Comparison of ENCODE assay signal across 10 cellular contexts in genomic region chr5:131671994-131672655, GRCh38. TPM values are rescaled to one million over a fixed set of nuclear protein-coding genes. Genes with fewer than 3 reads are reported as not detected.
A peak's percentile ranks its signal among the peaks of the same experiment; 100 is the strongest.
DNase-seq lines count a peak whose midpoint lies in the region; ATAC-seq, FAIRE-seq and TF ChIP-seq lines count a peak whose summit lies in the region.
"Had no signal": no experiment of that assay in that cellular context is flagged by ENCODE, and none has a peak within 500 bp of the region (broad histone marks: within the 10 kb centered on the region; RNA-seq: fewer than 3 reads in every experiment).

No MANE protein-coding gene starts in this region.

- in situ Hi-C loops in SK-MEL-5 (cut with HindIII; ENCODE audit: low pct_unique_long_range_greater_than_20kb, low sequenced_read_pairs), result no loop called here

- FAIRE-seq in frontal cortex (lab: Jason Lieb, UNC), result peak; percentile 40
- FAIRE-seq: colon had no signal

- H3K36me3 ChIP-seq in BJ (ENCODE audit: control insufficient read depth, insufficient read depth, low read length), result 0 out of 2 replicates have a peak, but pooled peaks cover 1% of the 10 kb centered on the region

- POLR2A ChIA-PET in BJ (lab: Charles Lee), result interaction anchor here (0.7 kb wide), 1 partner anchor 13 kb away, joined by 3 read pairs; no protein-coding TSS in a partner anchor

- H3K27me3 ChIP-seq in BJ (ENCODE audit: control insufficient read depth, insufficient read depth, low read length), result no peaks in the 10 kb centered on the region

- DNase-seq in BJ (ENCODE audit: low read depth), result peak; percentile 92
- peak; percentile 64 for DNase-seq in SK-MEL-5 (ENCODE audit: low read depth, low spot score)
- DNase-seq in frontal cortex (ENCODE audit: low spot score in 2 of 2), result peak; percentile 8 to 17
- peak; percentile 28 for DNase-seq in non-pigmented ciliary epithelial cell (ENCODE audit: low read depth)
- no peak for DNase-seq in SKM-1 treated with dmso at 0.1 percent for 144 hours (lab: John Stamatoyannopoulos, UW; ENCODE audit: unreplicated experiment)
- DNase-seq in GOT3 (lab: John Stamatoyannopoulos, UW), result no peak
- DNase-seq in ureter (ENCODE audit: low spot score), result no peak
- DNase-seq: NCI-H1092 treated with DMSO at 0.1 percent for 48 hours had no signal

- CTCF ChIA-PET in BJ (lab: Yijun Ruan, JAX), result interaction anchor here (0.7 to 1.8 kb wide), 2 partner anchors 18 to 83 kb away, joined by 3 to 8 read pairs; no protein-coding TSS in a partner anchor

- H3K4me3 ChIP-seq in BJ (ENCODE audit: low read depth, low read length), result no peak overlapping the region

- no peak for ATAC-seq in GM18861 (IDR thresholded peaks at IDR 0.05; ENCODE audit: unreplicated experiment)

- TF ChIP-seq CTCF in BJ (IDR thresholded peaks at IDR 0.05; ENCODE audit: insufficient read depth, low read depth, low read length), result no peak

RNA-seq across cellular contexts. Expression of gene RAPGEF6, which starts 37.1 kb away (rescaled TPM):
- 6.2 and 10.6 TPM in 2 replicates for polyA plus RNA-seq in BJ (2011; rRNA removed)
- 13.9 and 14.6 TPM in 2 replicates for polyA minus RNA-seq in BJ (2011; rRNA and poly(A)+ RNA removed)
- total RNA-seq in SK-MEL-5 (2014; rRNA removed; shearing (Covaris generic)), result 15.0 and 17.0 TPM in 2 replicates
- 7.2 and 11.5 TPM in 2 replicates for polyA plus RNA-seq in SK-MEL-5 (2015; cell fraction: cytosol; rRNA removed)
- 19.9 and 20.1 TPM in 2 replicates for polyA plus RNA-seq in SK-MEL-5 (2015; cell fraction: nucleus; rRNA removed)
- total RNA-seq in frontal cortex, result 58.7 TPM
- 30.7 TPM for total RNA-seq in ureter

Comparison
In these comparisons a context has a peak if more than half of its experiments do, and no peak if none do; other contexts are left out.
1. DNase-seq: peak in BJ (single experiment), SK-MEL-5 (single experiment), frontal cortex (2 of 2) and non-pigmented ciliary epithelial cell (single experiment); none in SKM-1 treated with dmso at 0.1 percent for 144 hours (single experiment), GOT3 (single experiment) and ureter (single experiment).